Comparison of ENCODE assay signal across 8 cellular contexts in genomic region chr5:82356808-82357671, GRCh38.
DNase-seq lines count a peak whose midpoint lies in the region; ATAC-seq lines count a peak whose summit lies in the region.

No MANE protein-coding gene starts in this region.

- H3K4me3 Mint-ChIP-seq in T-cell: peak overlapping the region; percentile 61 to 68 (median 65)

- CTCF ChIA-PET in T-cell (lab: Charles Lee): interaction anchor here in 1 of 2 donors (0.6 kb wide), 1 partner anchor 99 kb away, joined by 3 read pairs; no protein-coding TSS in a partner anchor

- ATAC-seq in HG02840 (IDR thresholded peaks at IDR 0.05; ENCODE audit: low FRiP score, unreplicated experiment): peak; percentile 54
- ATAC-seq in T-cell (replicated peaks in 1 of 4): peak; percentile 84 to 89 (median 84)
- no peak for ATAC-seq in HG03097 (IDR thresholded peaks at IDR 0.05; ENCODE audit: low FRiP score, unreplicated experiment)

- peak overlapping the region; percentile 91 to 97 for H3K27ac Mint-ChIP-seq in T-cell

- DNase-seq in CMK (ENCODE audit: low read depth): peak; percentile 59
- peak; percentile 51 to 87 (median 74) for DNase-seq in T-cell
- DNase-seq in activated naive CD8-positive, alpha-beta T cell treated with anti-CD3 and anti-CD28 coated beads, Interleukin-2, amount 50 U/mL, for 16 hours (ENCODE audit: low read depth, low spot score): peak; percentile 47
- peak; percentile 88 for DNase-seq in islet precursor cell
- DNase-seq in stimulated activated CD8-positive, alpha-beta memory T cell treated with anti-CD3 and anti-CD28 coated beads, Interleukin-12 subunit alpha, Interleukin-12 subunit beta, amount 100 ng/mL, for 1 hour (ENCODE audit: low read depth): peak; percentile 53
- DNase-seq in NAMALWA (ENCODE audit: low spot score): no peak

- POLR2A ChIA-PET in T-cell (lab: Charles Lee): interaction anchor here in 1 of 2 donors (0.5 kb wide), 1 partner anchor 921 kb away, joined by 11 read pairs; no protein-coding TSS in a partner anchor

- no peaks in the 10 kb centered on the region for H3K27me3 Mint-ChIP-seq in T-cell

- peaks cover 23 to 45% (median 44%) of the 10 kb centered on the region in 3 donors for H3K4me1 Mint-ChIP-seq in T-cell

- no peaks in the 10 kb centered on the region for H3K36me3 Mint-ChIP-seq in T-cell

- H3K9me3 Mint-ChIP-seq in T-cell: no peaks in the 10 kb centered on the region
